Comparison of ENCODE assay signal across 27 cellular contexts in genomic region chr14:83883732-83884131, GRCh38.
"Had no signal": no experiment of that assay in that cellular context is flagged by ENCODE, and none has a peak within 500 bp of the region (broad histone marks: within the 10 kb centered on the region; RNA-seq: fewer than 3 reads in every experiment).

No MANE protein-coding gene starts in this region.

- H3K4me1 ChIP-seq: ascending aorta had no signal

- ATAC-seq: activated CD8-positive, alpha-beta memory T cell treated with anti-CD3 and anti-CD28 coated beads, Interleukin-2, amount 10 ng/mL, durations not matched to agents 7 days and 5 days; K562 had no signal

- H3K9me3 ChIP-seq: ascending aorta, MG63 had no signal

- H3K27ac ChIP-seq: ascending aorta, cardiac muscle cell, WERI-Rb-1 had no signal

- H3K27me3 ChIP-seq: ascending aorta, cardiac muscle cell, MG63 had no signal

- H3K4me3 ChIP-seq: ascending aorta, cardiac muscle cell, K562, MG63 had no signal

- DNase-seq: activated CD4-positive, alpha-beta memory T cell treated with anti-CD3 and anti-CD28 coated beads, Interleukin-2, amount 10 ng/mL, durations not matched to agents 7 days and 5 days; activated CD4-positive, alpha-beta T cell treated with anti-CD3 and anti-CD28 coated beads for 1 hour; activated CD4-positive, alpha-beta T cell treated with anti-CD3 and anti-CD28 coated beads for 48 hours; activated CD4-positive, CD25-positive, alpha-beta regulatory T cell; activated CD8-positive, alpha-beta memory T cell treated with anti-CD3 and anti-CD28 coated beads for 24 hours; activated CD8-positive, alpha-beta memory T cell treated with anti-CD3 and anti-CD28 coated beads, Interleukin-2, amount 10 ng/mL, durations not matched to agents 7 days and 5 days; activated CD8-positive, alpha-beta memory T cell treated with anti-CD3 and anti-CD28 coated beads, Interleukin-2, amount 50 U/mL, for 48 hours; activated effector memory CD4-positive, alpha-beta T cell treated with Interleukin-2 at 50 U/mL for 16 hours; activated naive CD4-positive, alpha-beta T cell; activated naive CD4-positive, alpha-beta T cell treated with anti-CD3 and anti-CD28 coated beads, Interleukin-2, amount 50 U/mL, for 16 hours; activated naive CD8-positive, alpha-beta T cell treated with anti-CD3 and anti-CD28 coated beads for 36 hours; activated T-cell treated with anti-CD3 and anti-CD28 coated beads, Interleukin-2, amount 50 U/mL, for 48 hours; amygdala; Karpas-422; MG63; NCI-H1105; NCI-H1417 treated with DMSO at 0.1 percent for 48 hours; NCI-H187 treated with DMSO at 0.1 percent for 48 hours; NCI-H2081; NCI-H345; NCI-H524 treated with DMSO at 0.1 percent for 48 hours; Right ventricle myocardium superior; T1000; WERI-Rb-1 had no signal

- H3K36me3 ChIP-seq: ascending aorta, cardiac muscle cell, MG63, WERI-Rb-1 had no signal
